In the genomic region with DNA sequence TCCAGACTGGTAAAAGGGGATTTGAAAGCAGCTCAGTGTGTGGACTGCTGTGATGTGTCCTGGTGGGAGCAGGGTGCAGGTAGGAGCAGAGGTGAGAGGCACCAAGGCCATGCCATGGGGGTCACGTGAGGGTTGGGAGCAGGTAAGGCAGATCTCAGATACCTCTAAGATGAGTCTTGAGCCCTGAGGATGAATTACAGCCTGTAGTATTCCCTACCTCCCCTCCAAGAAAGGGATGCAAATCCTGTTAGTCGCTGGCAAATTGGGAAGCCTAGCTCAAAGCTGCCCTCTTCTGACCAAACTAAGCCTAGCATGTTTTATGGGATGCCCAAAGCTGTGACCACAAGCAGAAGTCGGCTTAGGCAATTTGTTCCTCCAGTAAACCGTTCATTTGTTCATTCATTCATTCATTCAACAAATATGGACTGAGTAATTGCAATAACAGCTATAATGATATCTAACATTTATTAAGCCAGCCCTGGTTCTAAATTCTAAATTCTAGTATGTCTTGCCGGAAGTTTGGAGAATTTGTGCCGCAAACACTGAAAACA, we compare ENCODE assay signal across 8 cellular contexts. TPM values are rescaled to one million over a fixed set of nuclear protein-coding genes. Genes with fewer than 3 reads are reported as not detected.
DNase-seq lines count a peak whose midpoint lies in the region; ATAC-seq and TF ChIP-seq lines count a peak whose summit lies in the region.

No MANE protein-coding gene starts in this region.

- H3K27ac ChIP-seq in upper lobe of right lung, result no peak overlapping the region

- H3K27me3 ChIP-seq in upper lobe of right lung, result no peaks in the 10 kb centered on the region

- H3K36me3 Mint-ChIP-seq in activated CD8-positive, alpha-beta T cell treated with anti-CD3 and anti-CD28 coated beads for 36 hours (ENCODE audit: low read depth), result no peaks in the 10 kb centered on the region

- POLR2A ChIA-PET in activated CD8-positive, alpha-beta T cell treated with anti-CD3 and anti-CD28 coated beads for 36 hours (lab: Charles Lee), result interaction anchor here (0.9 to 14.6 kb wide), 8 partner anchors 11 to 163 kb away, joined by 3 to 158 read pairs (median 4); no protein-coding TSS in a partner anchor

- no peaks in the 10 kb centered on the region for H3K9me3 ChIP-seq in upper lobe of right lung

- DNase-seq in COR-L47 (lab: John Stamatoyannopoulos, UW), result peak; percentile 60
- DNase-seq in HK-2 (ENCODE audit: unreplicated experiment), result peak; percentile 81
- DNase-seq in NCI-H82 treated with DMSO at 0.1 percent for 48 hours (lab: John Stamatoyannopoulos, UW; ENCODE audit: unreplicated experiment), result peak; percentile 90
- DNase-seq in activated CD8-positive, alpha-beta T cell treated with anti-CD3 and anti-CD28 coated beads for 36 hours, result peak; percentile 64
- peak; percentile 46 for DNase-seq in epithelial cell of proximal tubule (ENCODE audit: low read depth)
- peak; percentile 83 for DNase-seq in mucosa of gallbladder (ENCODE audit: low spot score)
- DNase-seq in upper lobe of right lung, result no peak

- no peak overlapping the region for H3K4me3 Mint-ChIP-seq in activated CD8-positive, alpha-beta T cell treated with anti-CD3 and anti-CD28 coated beads for 36 hours

- peaks cover 15% of the 10 kb centered on the region for H3K4me1 ChIP-seq in upper lobe of right lung

- no peak overlapping the region for H3K27ac Mint-ChIP-seq in activated CD8-positive, alpha-beta T cell treated with anti-CD3 and anti-CD28 coated beads for 36 hours

- TF ChIP-seq CTCF in activated CD8-positive, alpha-beta T cell treated with anti-CD3 and anti-CD28 coated beads for 36 hours (IDR thresholded peaks at IDR 0.05), result peak; percentile 84
- TF ChIP-seq CTCF in epithelial cell of proximal tubule (conservative IDR thresholded peaks at IDR 0.05; ENCODE audit: low read depth, low read length) (peak; percentile 72), upper lobe of right lung (IDR thresholded peaks at IDR 0.05) (peak; percentile 84)

- H3K27me3 Mint-ChIP-seq in activated CD8-positive, alpha-beta T cell treated with anti-CD3 and anti-CD28 coated beads for 36 hours, result no peaks in the 10 kb centered on the region

- H3K4me3 ChIP-seq in epithelial cell of proximal tubule (ENCODE audit: low read depth, low read length) (no peak overlapping the region), upper lobe of right lung (no peak overlapping the region)

- ATAC-seq in activated CD8-positive, alpha-beta T cell treated with anti-CD3 and anti-CD28 coated beads for 36 hours, result peak; percentile 35
- ATAC-seq in upper lobe of right lung (peak; percentile 65), GM21390 (IDR thresholded peaks at IDR 0.05; ENCODE audit: unreplicated experiment) (no peak)

- no peaks in the 10 kb centered on the region for H3K9me3 Mint-ChIP-seq in activated CD8-positive, alpha-beta T cell treated with anti-CD3 and anti-CD28 coated beads for 36 hours

- peaks cover 21% of the 10 kb centered on the region for H3K4me1 Mint-ChIP-seq in activated CD8-positive, alpha-beta T cell treated with anti-CD3 and anti-CD28 coated beads for 36 hours (ENCODE audit: low read depth)

- intact Hi-C loops in activated CD8-positive, alpha-beta T cell treated with anti-CD3 and anti-CD28 coated beads for 36 hours (cut with micrococcal nuclease), result loop anchor here (1.0 kb wide), 1 partner anchor 52 kb away; no protein-coding TSS in a partner anchor
- intact Hi-C loops in upper lobe of right lung (cut with DNase I), result no loop called here

- no peaks in the 10 kb centered on the region for H3K36me3 ChIP-seq in upper lobe of right lung

- CTCF ChIA-PET in activated CD8-positive, alpha-beta T cell treated with anti-CD3 and anti-CD28 coated beads for 36 hours (lab: Charles Lee), result interaction anchor here (0.6 to 29.5 kb wide), 37 partner anchors 8 to 516 kb away, joined by 3 to 1285 read pairs (median 4); no protein-coding TSS in a partner anchor

RNA-seq across cellular contexts. Expression of gene NUAK2, which starts 3.9 kb away (rescaled TPM):
- total RNA-seq in activated CD8-positive, alpha-beta T cell treated with anti-CD3 and anti-CD28 coated beads for 36 hours, result 1 to 10 TPM; 1.9 TPM
- total RNA-seq in epithelial cell of proximal tubule (28.8 and 45.7 TPM in 2 replicates), mucosa of gallbladder (6.7 TPM), upper lobe of right lung (8.8 TPM)

RNA-seq across cellular contexts. Expression of gene KLHDC8A, which starts 31.3 kb away (rescaled TPM):
- not detected for total RNA-seq in activated CD8-positive, alpha-beta T cell treated with anti-CD3 and anti-CD28 coated beads for 36 hours
- total RNA-seq in epithelial cell of proximal tubule (0.80 and 9.6 TPM in 2 replicates), mucosa of gallbladder (2.2 TPM), upper lobe of right lung (0.78 TPM)
